Comparison of ENCODE assay signal across 1 cellular context in the genomic region with DNA sequence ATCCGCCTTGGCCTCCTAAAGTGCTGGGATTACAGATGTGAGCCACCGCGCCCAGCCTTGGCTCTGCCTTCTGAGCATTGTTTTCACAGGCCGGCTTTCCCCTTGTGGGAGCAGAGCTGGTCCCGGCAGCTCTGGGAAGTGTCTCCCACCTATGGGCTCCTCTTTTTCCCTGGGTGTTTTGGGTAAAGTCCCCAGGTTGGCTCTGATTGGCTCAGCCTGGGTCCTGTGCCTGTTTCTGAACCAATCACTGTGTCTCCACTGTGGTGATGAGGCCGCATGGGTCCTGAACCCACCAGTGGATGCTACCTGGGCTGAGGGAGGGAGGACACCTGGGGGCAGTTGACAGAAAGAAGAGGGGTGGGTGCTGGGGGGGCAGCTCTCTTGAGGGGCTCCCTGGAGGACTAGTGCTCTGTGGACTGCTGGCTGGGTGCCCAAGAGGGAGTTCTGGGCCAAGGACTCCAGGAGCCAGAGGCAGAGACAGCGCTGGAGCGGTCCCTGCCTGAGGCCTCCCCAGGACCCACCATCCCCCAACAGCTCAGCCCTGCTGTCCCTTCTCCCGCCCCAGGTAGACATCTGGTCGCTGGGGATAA.
A peak's percentile ranks its signal among the peaks of the same experiment; 100 is the strongest.
TF ChIP-seq lines count a peak whose summit lies in the region.

No MANE protein-coding gene starts in this region.

TF ChIP-seq in HepG2, 621 proteins besides CTCF, POLR2A, EP300 and RAD21:
- TF ChIP-seq ZNF253 (CRISPR knock-in tag; IDR thresholded peaks at IDR 0.05; ENCODE audit: borderline replicate concordance) (no peak), AGO2 (optimal IDR thresholded peaks at IDR 0.05; ENCODE audit: low read depth, low read length) (peak; percentile 15)
